In the genomic region with DNA sequence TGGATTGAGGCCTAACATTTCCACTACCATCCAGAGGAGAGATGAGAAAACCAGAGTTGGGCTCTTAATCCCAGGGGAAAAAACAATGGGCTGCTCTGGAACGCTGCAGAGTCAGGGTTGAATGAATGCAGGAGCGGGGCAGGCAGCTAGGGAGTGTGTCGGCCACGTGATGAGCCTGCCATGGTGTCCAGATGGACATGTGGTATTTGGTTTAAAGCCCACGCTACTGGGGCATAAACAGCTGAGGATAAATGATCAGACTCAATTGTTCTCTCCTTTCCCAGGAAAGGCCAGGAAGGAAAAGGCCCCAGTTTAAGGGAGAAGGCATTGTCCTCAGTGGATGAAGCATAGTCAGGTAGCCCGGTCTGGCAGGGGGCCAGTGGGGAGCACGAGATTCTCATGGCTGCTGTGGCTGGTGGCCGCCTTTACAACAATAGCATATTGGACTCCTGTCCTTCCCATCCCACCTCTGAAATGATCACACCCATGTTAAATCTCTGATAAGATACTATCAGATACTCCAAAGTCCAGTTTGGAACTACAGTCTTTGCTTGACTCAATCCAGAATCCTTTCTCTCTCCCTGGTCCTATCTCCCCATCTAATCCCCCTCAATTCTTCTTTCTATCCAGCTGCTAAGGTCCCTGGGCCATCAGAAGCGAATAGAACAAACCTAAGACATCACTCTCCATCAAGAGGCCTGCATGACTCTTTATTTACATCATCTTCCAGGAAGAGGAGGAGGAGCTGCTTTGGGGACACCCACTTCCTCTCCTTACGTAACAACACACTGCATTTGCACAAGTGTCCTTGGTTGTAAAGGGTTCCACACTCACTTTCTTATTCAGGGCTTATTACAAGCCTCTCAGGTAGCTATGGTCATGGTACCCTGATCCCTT, we compare ENCODE assay signal across 9 cellular contexts. TPM values are rescaled to one million over a fixed set of nuclear protein-coding genes. Genes with fewer than 3 reads are reported as not detected.
A peak's percentile ranks its signal among the peaks of the same experiment; 100 is the strongest.
DNase-seq lines count a peak whose midpoint lies in the region; ATAC-seq and TF ChIP-seq lines count a peak whose summit lies in the region.
"Had no signal": no experiment of that assay in that cellular context is flagged by ENCODE, and none has a peak within 500 bp of the region (broad histone marks: within the 10 kb centered on the region; RNA-seq: fewer than 3 reads in every experiment).

No MANE protein-coding gene starts in this region.

- H3K36me3 ChIP-seq in lung (ENCODE audit: control insufficient read depth in 2 of 2, insufficient read depth in 2 of 2, low read length in 2 of 2) (no peaks in the 10 kb centered on the region), prostate gland (no peaks in the 10 kb centered on the region)

- H3K9me3 ChIP-seq in lung (ENCODE audit: control insufficient read depth in 2 of 2, insufficient read depth in 1 of 2, low read length in 1 of 2) (no peaks in the 10 kb centered on the region), prostate gland (no peaks in the 10 kb centered on the region)

- H3K4me1 Mint-ChIP-seq in activated naive CD8-positive, alpha-beta T cell treated with anti-CD3 and anti-CD28 coated beads for 36 hours: peaks cover 26% of the 10 kb centered on the region

- WGBS in lung, 2 donors: 57 to 69% methylated on average over 10 of the region's 10 CpGs
- WGBS in prostate gland: 80% methylated on average over 10 of the region's 10 CpGs

- peak; percentile 61 for ATAC-seq in lung (ENCODE audit: insufficient read depth, low FRiP score)

- H3K36me3 Mint-ChIP-seq in activated naive CD8-positive, alpha-beta T cell treated with anti-CD3 and anti-CD28 coated beads for 36 hours: no peaks in the 10 kb centered on the region

- peak overlapping the region; percentile 9 for H3K4me3 Mint-ChIP-seq in activated naive CD8-positive, alpha-beta T cell treated with anti-CD3 and anti-CD28 coated beads for 36 hours

- H3K27me3 Mint-ChIP-seq in activated naive CD8-positive, alpha-beta T cell treated with anti-CD3 and anti-CD28 coated beads for 36 hours: peaks cover 3% of the 10 kb centered on the region

- H3K4me3 ChIP-seq in Jurkat, Clone E6-1 (ENCODE audit: low read length): no peak overlapping the region
- H3K4me3 ChIP-seq in lung: no peak overlapping the region
- H3K4me3 ChIP-seq in prostate gland: no peak overlapping the region

- no peak for TF ChIP-seq POLR2A in prostate gland (IDR thresholded peaks at IDR 0.05)

- intact Hi-C loops in prostate gland (cut with DNase I): no loop called here

- H3K4me1 ChIP-seq in lung (ENCODE audit: control insufficient read depth in 2 of 2, insufficient read depth in 2 of 2, low read length in 2 of 2) (peaks cover 0 to 26% of the 10 kb centered on the region in 2 donors), prostate gland (replicated peaks) (no peaks in the 10 kb centered on the region)

- peak; percentile 43 for DNase-seq in AG20443 (ENCODE audit: low spot score)
- DNase-seq in Jurkat, Clone E6-1 (ENCODE audit: low read depth, low spot score): peak; percentile 54
- DNase-seq in activated naive CD8-positive, alpha-beta T cell treated with anti-CD3 and anti-CD28 coated beads for 36 hours: no peak
- peak; percentile 46 for DNase-seq in lung (ENCODE audit: low spot score)
- DNase-seq in midbrain (lab: John Stamatoyannopoulos, UW): no peak
- no peak for DNase-seq in prostate gland (ENCODE audit: low spot score)
- DNase-seq in stimulated activated CD4-positive, alpha-beta T cell treated with anti-CD3 and anti-CD28 coated beads, Interleukin-4, amount 100 ng/mL, for 1 hour: no peak
- DNase-seq in cortex of kidney (lab: John Stamatoyannopoulos, UW): no peak

- H3K27ac ChIP-seq in lung (ENCODE audit: low read depth in 1 of 2, low read length in 1 of 2) (peak overlapping the region in 1 of 2 donors; percentile 86), prostate gland (no peak overlapping the region)

- TF ChIP-seq CTCF in lung (IDR thresholded peaks at IDR 0.05; ENCODE audit: control extremely low read depth, extremely low read depth): no peak
- no peak for TF ChIP-seq CTCF in prostate gland (IDR thresholded peaks at IDR 0.05)

- H3K27ac Mint-ChIP-seq in activated naive CD8-positive, alpha-beta T cell treated with anti-CD3 and anti-CD28 coated beads for 36 hours: peak overlapping the region; percentile 75

- H3K9me3 Mint-ChIP-seq in activated naive CD8-positive, alpha-beta T cell treated with anti-CD3 and anti-CD28 coated beads for 36 hours: no peaks in the 10 kb centered on the region

- H3K27me3 ChIP-seq in lung (ENCODE audit: control insufficient read depth, insufficient read depth) (no peaks in the 10 kb centered on the region), prostate gland (replicated peaks; ENCODE audit: insufficient read depth) (no peaks in the 10 kb centered on the region)

RNA-seq across cellular contexts. Expression of gene CA4, which starts 20.4 kb away (rescaled TPM):
- not detected for polyA plus RNA-seq in Jurkat, Clone E6-1 (2012; ENCODE audit: insufficient read depth, insufficient read length)
- not detected for total RNA-seq in activated naive CD8-positive, alpha-beta T cell treated with anti-CD3 and anti-CD28 coated beads for 36 hours
- 10 to 100 TPM; 50.0 to 57.3 TPM for total RNA-seq in lung
- polyA plus RNA-seq in lung: 10 to 100 TPM; 57.3 to 57.6 TPM
- 1 to 10 TPM in 1 of 2 donors, under 1 TPM in 1; 0.96 to 4.7 TPM for total RNA-seq in prostate gland
- total RNA-seq: mononuclear cell had no signal

Comparison
In these comparisons a context has a peak if more than half of its experiments do, and no peak if none do; other contexts are left out.
1. DNase-seq: peak in AG20443 (single experiment), Jurkat, Clone E6-1 (single experiment) and lung (single experiment); none in activated naive CD8-positive, alpha-beta T cell treated with anti-CD3 and anti-CD28 coated beads for 36 hours (single experiment), midbrain (single experiment), prostate gland (single experiment), stimulated activated CD4-positive, alpha-beta T cell treated with anti-CD3 and anti-CD28 coated beads, Interleukin-4, amount 100 ng/mL, for 1 hour (single experiment) and cortex of kidney (single experiment).
2. RNA of gene CA4, which starts 20.4 kb away (total RNA-seq): 50.0 to 57.3 TPM in lung; 0.96 to 4.7 TPM in prostate gland and not detected in activated naive CD8-positive, alpha-beta T cell treated with anti-CD3 and anti-CD28 coated beads for 36 hours; every median in the first group is over 4 times any median in the second.